8 cellular contexts compared by ENCODE assay signal in genomic region chr3:156674911-156675743, GRCh38. TPM values are rescaled to one million over a fixed set of nuclear protein-coding genes. Genes with fewer than 3 reads are reported as not detected.
DNase-seq lines count a peak whose midpoint lies in the region; ATAC-seq, FAIRE-seq and TF ChIP-seq lines count a peak whose summit lies in the region.

No MANE protein-coding gene starts in this region.

- peak in 2 of 3 donors; percentile 32 to 48 for TF ChIP-seq CTCF in breast epithelium (IDR thresholded peaks at IDR 0.05)

- peak overlapping the region; percentile 68 for H3K4me3 ChIP-seq in Jurkat, Clone E6-1 (ENCODE audit: low read length)
- peak overlapping the region; percentile 90 to 97 (median 93) for H3K4me3 ChIP-seq in breast epithelium
- H3K4me3 ChIP-seq in small intestine (ENCODE audit: low read depth in 1 of 2, low read length in 2 of 2): peak overlapping the region; percentile 88 to 97

- H3K36me3 ChIP-seq in breast epithelium: no peaks in the 10 kb centered on the region
- H3K36me3 ChIP-seq in small intestine (ENCODE audit: control insufficient read depth in 2 of 2, insufficient read depth in 2 of 2, low read length in 2 of 2): peaks cover 10 to 11% of the 10 kb centered on the region in 2 donors

- intact Hi-C loops in breast epithelium (cut with DNase I; ENCODE audit: low total_unique reads): loop anchor here (5.0 to 10.0 kb wide), 2 partner anchors 138 to 410 kb away; no protein-coding TSS in a partner anchor

- H3K27me3 ChIP-seq in breast epithelium (no peaks in the 10 kb centered on the region), small intestine (ENCODE audit: control insufficient read depth in 2 of 2, insufficient read depth in 2 of 2, low read length in 2 of 2) (no peaks in the 10 kb centered on the region)

- H3K27ac Mint-ChIP-seq in immature natural killer cell: peak overlapping the region; percentile 79 to 98 (median 96)

- peak overlapping the region; percentile 87 to 98 (median 90) for H3K4me3 Mint-ChIP-seq in immature natural killer cell

- H3K4me1 ChIP-seq in breast epithelium: no peaks in the 10 kb centered on the region
- peaks cover 6 to 9% of the 10 kb centered on the region in 2 donors for H3K4me1 ChIP-seq in small intestine (ENCODE audit: control insufficient read depth in 2 of 2, insufficient read depth in 1 of 2, low read depth in 1 of 2, low read length in 1 of 2)

- H3K27ac ChIP-seq in breast epithelium (peak overlapping the region; percentile 94 to 97), small intestine (ENCODE audit: low read depth in 1 of 2, low read length in 1 of 2) (peak overlapping the region; percentile 96 to 98)

- no peak for FAIRE-seq in small intestine (lab: Jason Lieb, UNC)

- WGBS in small intestine, 3 donors: 0 to 1% (median 0%) methylated on average over 73 to 84 of the region's 84 CpGs

- ATAC-seq in HG03108 (IDR thresholded peaks at IDR 0.05; ENCODE audit: unreplicated experiment) (no peak), GM21360 (IDR thresholded peaks at IDR 0.05; ENCODE audit: unreplicated experiment) (no peak)

- H3K9me3 Mint-ChIP-seq in immature natural killer cell: peaks cover 0 to 2% (median 0%) of the 10 kb centered on the region in 6 donors

- H3K27me3 Mint-ChIP-seq in immature natural killer cell (ENCODE audit: low read depth in 3 of 3): peaks cover 17 to 34% (median 26%) of the 10 kb centered on the region in 3 donors

- DNase-seq in ELR (ENCODE audit: low read depth): peak; percentile 71
- no peak for DNase-seq in Jurkat, Clone E6-1 (ENCODE audit: low read depth, low spot score)
- DNase-seq in UCSD-AML1 (lab: John Stamatoyannopoulos, UW; ENCODE audit: unreplicated experiment): peak; percentile 71
- peak; percentile 41 to 57 for DNase-seq in breast epithelium (ENCODE audit: low spot score in 2 of 2)
- peak; percentile 45 to 51 (median 50) for DNase-seq in immature natural killer cell
- DNase-seq in small intestine: peak; percentile 41

- no peaks in the 10 kb centered on the region for H3K9me3 ChIP-seq in breast epithelium
- H3K9me3 ChIP-seq in small intestine (ENCODE audit: control insufficient read depth, low read depth): no peaks in the 10 kb centered on the region

- peaks cover 14 to 21% (median 19%) of the 10 kb centered on the region in 3 donors for H3K36me3 Mint-ChIP-seq in immature natural killer cell

- no peak for TF ChIP-seq POLR2A in breast epithelium (IDR thresholded peaks at IDR 0.05)

- H3K4me1 Mint-ChIP-seq in immature natural killer cell: peaks cover 57 to 58% of the 10 kb centered on the region in 2 donors

RNA-seq across cellular contexts. Expression of gene TIPARP, which starts 0.7 kb away (rescaled TPM):
- 8.8 TPM for polyA plus RNA-seq in Jurkat, Clone E6-1 (2012; ENCODE audit: insufficient read depth, insufficient read length)
- total RNA-seq in breast epithelium: 100 to 1,000 TPM in 1 of 3 donors, 10 to 100 TPM in 2; 28.5 to 103 (median 45.1) TPM
- polyA plus RNA-seq in immature natural killer cell (10 to 100 TPM; 21.7 to 32.6 (median 22.6) TPM), small intestine (10 to 100 TPM in 2 of 3 donors, 1 to 10 TPM in 1; 8.5 to 18.1 (median 13.2) TPM)
